8 cellular contexts compared by ENCODE assay signal in the genomic region with DNA sequence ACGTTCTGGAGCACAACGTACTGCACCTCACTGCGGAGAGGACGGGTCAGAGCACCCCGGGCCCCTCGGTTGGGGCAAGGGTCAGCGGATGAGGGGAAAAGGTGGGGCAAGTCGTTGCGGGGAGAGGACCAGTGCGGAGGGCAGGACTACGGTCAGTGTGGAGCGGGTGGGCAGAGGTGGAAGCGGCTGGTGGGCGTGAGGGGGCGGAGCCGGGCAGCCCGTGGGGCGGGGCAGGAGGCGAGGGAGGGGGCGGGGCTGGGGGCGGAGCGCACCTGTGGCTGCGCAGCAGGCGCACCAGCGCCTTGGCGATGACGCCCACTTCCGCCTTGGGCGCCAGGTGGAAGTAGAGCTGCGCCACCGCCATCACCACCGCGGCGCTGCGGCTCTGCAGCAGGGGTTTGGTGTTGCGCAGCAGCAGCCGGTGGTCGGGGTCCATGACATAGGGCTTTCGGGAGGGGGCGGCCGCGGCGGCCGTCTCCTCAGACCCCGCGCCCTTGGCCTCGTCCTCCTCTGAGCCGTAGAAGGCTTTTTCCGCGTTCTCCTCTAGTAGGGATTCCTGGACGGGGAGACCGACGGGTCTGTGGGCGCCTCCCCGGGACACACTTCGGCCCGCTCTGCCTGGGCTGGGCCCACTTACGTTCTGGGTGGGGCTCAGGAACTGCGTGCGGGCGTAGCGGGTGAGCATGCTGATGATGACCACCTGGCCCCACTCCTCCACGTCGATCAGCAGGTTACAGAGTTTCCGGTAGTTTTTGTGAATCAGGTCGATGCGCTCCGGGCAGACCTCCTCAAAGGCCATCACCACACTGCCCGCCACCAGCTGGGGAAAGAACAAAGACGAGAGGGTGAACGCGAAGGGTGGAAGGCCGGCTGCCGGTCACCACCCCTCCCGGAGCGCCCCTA. TPM values are rescaled to one million over a fixed set of nuclear protein-coding genes. Genes with fewer than 3 reads are reported as not detected.
DNase-seq lines count a peak whose midpoint lies in the region; ATAC-seq, FAIRE-seq and TF ChIP-seq lines count a peak whose summit lies in the region.

No MANE protein-coding gene starts in this region.

- intact Hi-C loops in K562 (cut with micrococcal nuclease) (loop anchor here (2.0 to 5.0 kb wide), 2 partner anchors 36 to 127 kb away; partner anchors contain the start of genes FSD2 and WHAMM), Caco-2 (cut with micrococcal nuclease; ENCODE audit: unreplicated experiment) (no loop called here)

- TSS peak; percentile 95 for BruUV-seq in K562 (replicated peaks; lab: Mats Ljungman, UMichigan)
- no TSS peak for BruUV-seq in Caco-2 (replicated peaks; lab: Mats Ljungman, UMichigan)

- peak; percentile 45 to 72 (median 56); a peak in 5 of 6 replicates for TF ChIP-seq CTCF in K562 (IDR thresholded peaks at IDR 0.05 in 2 of 3, conservative IDR thresholded peaks at IDR 0.05 in 1 of 3; ENCODE audit: insufficient read depth in 2 of 3, low read depth in 1 of 3, low read length in 3 of 3)
- TF ChIP-seq CTCF in Caco-2 (IDR thresholded peaks at IDR 0.05; ENCODE audit: insufficient read depth in 1 of 2, low read depth in 1 of 2, low read length in 1 of 2, severe bottlenecking in 1 of 2, unreplicated experiment in 1 of 2), result no peak

- peaks cover 7% of the 10 kb centered on the region for H3K4me1 Mint-ChIP-seq in T-helper 17 cell
- H3K4me1 Mint-ChIP-seq in stimulated activated effector memory CD8-positive, alpha-beta T cell treated with anti-CD3 and anti-CD28 coated beads, Interleukin-12 subunit alpha, Interleukin-12 subunit beta, amount 100 ng/mL, for 72 hours, result peaks cover 17% of the 10 kb centered on the region
- no peaks in the 10 kb centered on the region for H3K4me1 Mint-ChIP-seq in Caco-2 (ENCODE audit: low read depth, unreplicated experiment)

- H3K79me2 ChIP-seq in K562 (ENCODE audit: control insufficient read depth, insufficient read depth, low read length), result no peaks in the 10 kb centered on the region

- H4K20me1 ChIP-seq in K562 (replicated peaks; ENCODE audit: control insufficient read depth, insufficient read depth, low read length), result no peaks in the 10 kb centered on the region

- peaks cover 14 to 23% of the 10 kb centered on the region in 2 experiments; a peak in 4 of 5 replicates for H3K4me1 ChIP-seq in K562 (replicated peaks in 1 of 2; ENCODE audit: control insufficient read depth in 2 of 2, insufficient read depth in 2 of 2, low read length in 2 of 2)
- peaks cover 0 to 2% of the 10 kb centered on the region in 2 donors for H3K4me1 ChIP-seq in mucosa of rectum (ENCODE audit: control insufficient read depth in 2 of 2, insufficient read depth in 2 of 2, low read length in 2 of 2)
- no peaks in the 10 kb centered on the region for H3K4me1 ChIP-seq in Caco-2

- peak in 1 of 2 experiments; percentile 49; a peak in 2 of 4 replicates for TF ChIP-seq RAD21 in K562 (CRISPR knock-in tag; conservative IDR thresholded peaks at IDR 0.05 in 1 of 2, IDR thresholded peaks at IDR 0.05 in 1 of 2)

- peak overlapping the region; percentile 74 to 98 for H3K9ac ChIP-seq in K562 (ENCODE audit: insufficient read depth in 1 of 2, low read depth in 2 of 2, low read length in 2 of 2)
- H3K9ac ChIP-seq in mucosa of rectum (ENCODE audit: low read depth in 1 of 2, low read length in 2 of 2), result no peak overlapping the region

- no peaks in the 10 kb centered on the region for H3K9me1 ChIP-seq in K562 (ENCODE audit: control insufficient read depth, insufficient read depth, low read length)

- ATAC-seq in HG03432 (IDR thresholded peaks at IDR 0.05; ENCODE audit: unreplicated experiment) (peak; percentile 88), T-helper 17 cell (peak; percentile 98), K562 (peak; percentile 98)
- ATAC-seq in stimulated activated effector memory CD8-positive, alpha-beta T cell treated with anti-CD3 and anti-CD28 coated beads, Interleukin-12 subunit alpha, Interleukin-12 subunit beta, amount 100 ng/mL, for 72 hours, result peak; percentile 89

- H3K27me3 ChIP-seq in K562 (ENCODE audit: control insufficient read depth in 2 of 2, insufficient read depth in 2 of 2, low read length in 2 of 2), result peaks cover 0 to 9% of the 10 kb centered on the region in 2 experiments; a peak in 1 of 5 replicates
- H3K27me3 ChIP-seq in mucosa of rectum (ENCODE audit: control insufficient read depth in 2 of 2, insufficient read depth in 2 of 2, low read length in 2 of 2), result peaks cover 0 to 7% of the 10 kb centered on the region in 2 donors
- no peaks in the 10 kb centered on the region for H3K27me3 ChIP-seq in Caco-2 (replicated peaks; ENCODE audit: control insufficient read depth, insufficient read depth, low read length)

- no peaks in the 10 kb centered on the region for H3K36me3 Mint-ChIP-seq in T-helper 17 cell (ENCODE audit: low read depth)
- H3K36me3 Mint-ChIP-seq in stimulated activated effector memory CD8-positive, alpha-beta T cell treated with anti-CD3 and anti-CD28 coated beads, Interleukin-12 subunit alpha, Interleukin-12 subunit beta, amount 100 ng/mL, for 72 hours, result peaks cover 7% of the 10 kb centered on the region
- H3K36me3 Mint-ChIP-seq in Caco-2 (ENCODE audit: insufficient read depth, unreplicated experiment), result no peaks in the 10 kb centered on the region

- 6% methylated on average over 54 of the region's 76 CpGs for WGBS in K562 (ENCODE audit: insufficient coverage, low coverage, missing lambda C conversion rate)

- peaks cover 10% of the 10 kb centered on the region for H3K27me3 Mint-ChIP-seq in T-helper 17 cell
- H3K27me3 Mint-ChIP-seq in Caco-2 (ENCODE audit: insufficient read depth, unreplicated experiment), result peaks cover 10% of the 10 kb centered on the region

- H3K36me3 ChIP-seq in K562 (ENCODE audit: control insufficient read depth, insufficient read depth, low read length) (no peaks in the 10 kb centered on the region), mucosa of rectum (ENCODE audit: control insufficient read depth in 2 of 2, insufficient read depth in 2 of 2, low read length in 2 of 2) (no peaks in the 10 kb centered on the region), Caco-2 (ENCODE audit: control insufficient read depth, insufficient read depth, low read length) (no peaks in the 10 kb centered on the region)

- FAIRE-seq in K562 (lab: Jason Lieb, UNC), result no peak

- H3K4me2 ChIP-seq in K562 (ENCODE audit: insufficient read depth, low read length), result peak overlapping the region; percentile 92

- no peaks in the 10 kb centered on the region for H3K9me3 Mint-ChIP-seq in stimulated activated effector memory CD8-positive, alpha-beta T cell treated with anti-CD3 and anti-CD28 coated beads, Interleukin-12 subunit alpha, Interleukin-12 subunit beta, amount 100 ng/mL, for 72 hours
- no peaks in the 10 kb centered on the region for H3K9me3 Mint-ChIP-seq in Caco-2 (ENCODE audit: unreplicated experiment)

- DNase-seq in NCI-H1417 (lab: John Stamatoyannopoulos, UW), result peak; percentile 67 to 70 (median 69)
- DNase-seq in NCI-H1417 treated with DMSO at 0.1 percent for 48 hours (lab: John Stamatoyannopoulos, UW), result no peak
- peak; percentile 66 to 69 (median 67) for DNase-seq in T-helper 17 cell
- peak; percentile 92 to 98 (median 96) for DNase-seq in K562 (ENCODE audit: extremely low read depth in 1 of 4, low spot score in 3 of 4)
- peak; percentile 28 to 71 for DNase-seq in stimulated activated effector memory CD8-positive, alpha-beta T cell treated with anti-CD3 and anti-CD28 coated beads, Interleukin-12 subunit alpha, Interleukin-12 subunit beta, amount 100 ng/mL, for 72 hours (ENCODE audit: low spot score in 2 of 2)
- DNase-seq in Caco-2, result no peak

- POLR2A ChIA-PET in K562 (lab: Yijun Ruan, JAX), result interaction anchor here (0.6 to 2.6 kb wide), 5 partner anchors 18 to 330 kb away, joined by 3 to 24 read pairs (median 4); partner anchors contain the start of gene RPS17
- POLR2A ChIA-PET in Caco-2 (lab: Charles Lee), result no interaction called here

- in situ Hi-C loops in K562 (cut with MboI), result no loop called here

- H3K27ac ChIP-seq in K562 (ENCODE audit: extremely low read depth, low read depth, low read length) (peak overlapping the region; percentile 70), mucosa of rectum (ENCODE audit: low read depth in 2 of 2, low read length in 2 of 2) (no peak overlapping the region)

- H3K4me3 ChIP-seq in K562 (peak overlapping the region; percentile 85), mucosa of rectum (ENCODE audit: low read length in 2 of 2) (peak overlapping the region; percentile 38 to 66), Caco-2 (ENCODE audit: low read depth, low read length) (no peak overlapping the region)

- no peak for TF ChIP-seq EP300 in K562 (IDR thresholded peaks at IDR 0.05; ENCODE audit: low read length)

- H3K4me3 Mint-ChIP-seq in T-helper 17 cell, result peak overlapping the region; percentile 92
- H3K4me3 Mint-ChIP-seq in stimulated activated effector memory CD8-positive, alpha-beta T cell treated with anti-CD3 and anti-CD28 coated beads, Interleukin-12 subunit alpha, Interleukin-12 subunit beta, amount 100 ng/mL, for 72 hours, result peak overlapping the region; percentile 82
- H3K4me3 Mint-ChIP-seq in Caco-2 (ENCODE audit: unreplicated experiment), result no peak overlapping the region

- CTCF ChIA-PET in K562 (lab: Yijun Ruan, JAX; ENCODE audit: low intra/inter-chr PET ratio), result interaction anchor here (0.7 kb wide), 1 partner anchor 95 kb away, joined by 3 read pairs; no protein-coding TSS in a partner anchor
- CTCF ChIA-PET in Caco-2 (lab: Charles Lee), result no interaction called here

- H3K9me3 ChIP-seq in T-helper 17 cell (ENCODE audit: control insufficient read depth, low read length, poor library complexity, severe bottlenecking), result no peaks in the 10 kb centered on the region
- no peaks in the 10 kb centered on the region for H3K9me3 ChIP-seq in K562 (replicated peaks; ENCODE audit: control insufficient read depth, insufficient read depth, low read depth, low read length)
- H3K9me3 ChIP-seq in mucosa of rectum (ENCODE audit: control insufficient read depth in 2 of 2, low read length in 2 of 2), result no peaks in the 10 kb centered on the region
- no peaks in the 10 kb centered on the region for H3K9me3 ChIP-seq in Caco-2

- TF ChIP-seq POLR2A in K562 (conservative IDR thresholded peaks at IDR 0.05), result peak; percentile 91

- peak overlapping the region; percentile 92 for H3K27ac Mint-ChIP-seq in T-helper 17 cell
- no peak overlapping the region for H3K27ac Mint-ChIP-seq in stimulated activated effector memory CD8-positive, alpha-beta T cell treated with anti-CD3 and anti-CD28 coated beads, Interleukin-12 subunit alpha, Interleukin-12 subunit beta, amount 100 ng/mL, for 72 hours
- H3K27ac Mint-ChIP-seq in Caco-2 (ENCODE audit: unreplicated experiment), result no peak overlapping the region

- peak overlapping the region; percentile 100 for H2AFZ ChIP-seq in K562 (ENCODE audit: low read depth, low read length)

RNA-seq across cellular contexts. Expression of gene AP3B2, which starts 29.2 kb away (rescaled TPM):
- total RNA-seq in T-helper 17 cell (under 1 TPM; 0.10 TPM), K562 (2014; rRNA removed) (0.09 TPM in 1 of 2 replicates, not detected in the other), K562 (2014; rRNA removed; fragmentation: Illumina TruSeq; extraction: Trizol) (0.04 and 0.19 TPM in 2 replicates), K562 (2015; rRNA removed; fragmentation: Illumina TruSeq; extraction: Trizol) (not detected in 2 replicates), K562 (2021) (0.18 TPM in 1 of 2 replicates, not detected in the other), Caco-2 (2022) (0.37 and 0.82 TPM in 2 replicates)
- 0.88 and 1.1 TPM in 2 replicates for total RNA-seq in K562 (2011; cell fraction: chromatin; rRNA removed; ENCODE audit: low replicate concordance)
- 0.33 and 0.66 TPM in 2 replicates for total RNA-seq in K562 (2011; cell fraction: nucleolus; rRNA removed)
- 0.22 and 0.84 TPM in 2 replicates for total RNA-seq in K562 (2011; cell fraction: nucleoplasm; rRNA removed)
- polyA plus RNA-seq in K562 (2011; rRNA removed) (0.15 and 0.46 TPM in 2 replicates), K562 (2014; fragmentation: Illumina TruSeq; extraction: Trizol) (0.13 and 0.14 TPM in 2 replicates), K562 (2014; fragmentation: Nextera tagmentation; extraction: Ambion mirVana) (under 1 TPM; 0.10 to 0.11 TPM), K562 (2014; rRNA removed) (0.03 and 0.04 TPM in 2 replicates)
- polyA plus RNA-seq in K562 (2011; cell fraction: cytosol; rRNA removed), result 0.27 and 0.41 TPM in 2 replicates
- polyA plus RNA-seq in K562 (2011; cell fraction: nucleus; rRNA removed), result 1.2 and 1.4 TPM in 2 replicates
- polyA plus RNA-seq in K562 (2012), result 0.27 and 0.73 TPM in 2 replicates
- polyA minus RNA-seq in K562 (2011; rRNA and poly(A)+ RNA removed), result 0.21 TPM in 1 of 2 replicates, not detected in the other
- not detected in 2 replicates for polyA minus RNA-seq in K562 (2011; cell fraction: cytosol; rRNA and poly(A)+ RNA removed)
- polyA minus RNA-seq in K562 (2011; cell fraction: nucleus; rRNA and poly(A)+ RNA removed), result 0.22 TPM in 1 of 2 replicates, not detected in the other

RNA-seq across cellular contexts. Expression of gene CPEB1, which starts 33.3 kb away (rescaled TPM):
- total RNA-seq in T-helper 17 cell (under 1 TPM; 0.32 to 0.50 TPM), K562 (2014; rRNA removed) (6.3 and 10.9 TPM in 2 replicates), K562 (2014; rRNA removed; fragmentation: Illumina TruSeq; extraction: Trizol) (8.9 and 9.7 TPM in 2 replicates), K562 (2015; rRNA removed; fragmentation: Illumina TruSeq; extraction: Trizol) (10.2 and 10.5 TPM in 2 replicates), K562 (2021) (13.4 and 13.7 TPM in 2 replicates), Caco-2 (2022) (0.82 and 1.6 TPM in 2 replicates)
- total RNA-seq in K562 (2011; cell fraction: chromatin; rRNA removed; ENCODE audit: low replicate concordance), result 28.7 and 54.4 TPM in 2 replicates
- total RNA-seq in K562 (2011; cell fraction: nucleolus; rRNA removed), result 20.5 and 27.2 TPM in 2 replicates
- 38.1 and 39.1 TPM in 2 replicates for total RNA-seq in K562 (2011; cell fraction: nucleoplasm; rRNA removed)
- polyA plus RNA-seq in K562 (2011; rRNA removed) (11.3 and 19.7 TPM in 2 replicates), K562 (2014; fragmentation: Illumina TruSeq; extraction: Trizol) (9.1 and 11.0 TPM in 2 replicates), K562 (2014; fragmentation: Nextera tagmentation; extraction: Ambion mirVana) (1 to 10 TPM; 2.2 to 2.8 TPM), K562 (2014; rRNA removed) (8.9 and 9.8 TPM in 2 replicates)
- polyA plus RNA-seq in K562 (2011; cell fraction: cytosol; rRNA removed), result 8.0 and 10.2 TPM in 2 replicates
- 82.3 and 90.6 TPM in 2 replicates for polyA plus RNA-seq in K562 (2011; cell fraction: nucleus; rRNA removed)
- polyA plus RNA-seq in K562 (2012), result 12.4 and 14.5 TPM in 2 replicates
- 21.3 and 24.0 TPM in 2 replicates for polyA minus RNA-seq in K562 (2011; rRNA and poly(A)+ RNA removed)
- 14.0 and 15.8 TPM in 2 replicates for polyA minus RNA-seq in K562 (2011; cell fraction: cytosol; rRNA and poly(A)+ RNA removed)
- 30.6 and 37.4 TPM in 2 replicates for polyA minus RNA-seq in K562 (2011; cell fraction: nucleus; rRNA and poly(A)+ RNA removed)

Comparison
In these comparisons a context has a peak if more than half of its experiments do, and no peak if none do; other contexts are left out.
1. DNase-seq: peak in NCI-H1417 (3 of 3), T-helper 17 cell (3 of 3), K562 (4 of 4) and stimulated activated effector memory CD8-positive, alpha-beta T cell treated with anti-CD3 and anti-CD28 coated beads, Interleukin-12 subunit alpha, Interleukin-12 subunit beta, amount 100 ng/mL, for 72 hours (2 of 2); none in NCI-H1417 treated with DMSO at 0.1 percent for 48 hours (single experiment) and Caco-2 (0 of 2).
2. H3K9ac ChIP-seq: peak in K562 (2 of 2); none in mucosa of rectum (0 of 2).
3. CTCF ChIP-seq: peak in K562 (3 of 3); none in Caco-2 (0 of 2).
4. Peak in every context shown above with its lines, with median percentiles within 50 percentile points of each other: ATAC-seq.